In genomic region chr19:49019242-49019932, GRCh38 we compare ENCODE assay signal across 8 cellular contexts. TPM values are rescaled to one million over a fixed set of nuclear protein-coding genes. Genes with fewer than 3 reads are reported as not detected.
DNase-seq lines count a peak whose midpoint lies in the region; ATAC-seq and TF ChIP-seq lines count a peak whose summit lies in the region.

No MANE protein-coding gene starts in this region.

- POLR2A ChIA-PET in CD8-positive, alpha-beta T cell (lab: Charles Lee): interaction anchor here (1.6 kb wide), 1 partner anchor 26 kb away, joined by 9 read pairs; the partner anchor contains the start of genes GYS1 and RUVBL2

- H3K27me3 Mint-ChIP-seq in CD8-positive, alpha-beta T cell (ENCODE audit: low read depth): no peaks in the 10 kb centered on the region
- H3K27me3 Mint-ChIP-seq in IgD-negative memory B cell (peaks cover 5% of the 10 kb centered on the region), immature natural killer cell (ENCODE audit: low read depth in 3 of 3) (peaks cover 0 to 11% (median 0%) of the 10 kb centered on the region in 3 donors)
- peaks cover 17% of the 10 kb centered on the region for H3K27me3 Mint-ChIP-seq in T-helper 2 cell treated with Interferon-gamma antibody and Interleukin-4, amounts not matched to agents 5 μg/mL and 100 μg/mL, for 36 hours (ENCODE audit: low read depth)

- no peaks in the 10 kb centered on the region for H3K36me3 ChIP-seq in CD8-positive, alpha-beta T cell (ENCODE audit: insufficient read depth, low read length)

- no peak overlapping the region for H3K27ac ChIP-seq in CD8-positive, alpha-beta T cell (ENCODE audit: low read depth, low read length)

- CTCF ChIA-PET in CD8-positive, alpha-beta T cell (lab: Charles Lee): interaction anchor here (0.5 to 2.7 kb wide), 4 partner anchors 19 to 27 kb away, joined by 3 to 20 read pairs (median 6); partner anchors contain the start of genes GYS1 and RUVBL2

- peak overlapping the region; percentile 84 for H3K4me3 Mint-ChIP-seq in CD8-positive, alpha-beta T cell
- H3K4me3 Mint-ChIP-seq in IgD-negative memory B cell (peak overlapping the region; percentile 85 to 98 (median 95)), immature natural killer cell (peak overlapping the region; percentile 82 to 91 (median 90))
- peak overlapping the region; percentile 89 for H3K4me3 Mint-ChIP-seq in T-helper 2 cell treated with Interferon-gamma antibody and Interleukin-4, amounts not matched to agents 5 μg/mL and 100 μg/mL, for 36 hours

- no peaks in the 10 kb centered on the region for H3K9me3 Mint-ChIP-seq in CD8-positive, alpha-beta T cell
- H3K9me3 Mint-ChIP-seq in IgD-negative memory B cell (no peaks in the 10 kb centered on the region), immature natural killer cell (no peaks in the 10 kb centered on the region)
- H3K9me3 Mint-ChIP-seq in T-helper 2 cell treated with Interferon-gamma antibody and Interleukin-4, amounts not matched to agents 5 μg/mL and 100 μg/mL, for 36 hours: no peaks in the 10 kb centered on the region

- no peaks in the 10 kb centered on the region for H3K9me3 ChIP-seq in CD8-positive, alpha-beta T cell (ENCODE audit: low read length)

- peaks cover 7% of the 10 kb centered on the region for H3K36me3 Mint-ChIP-seq in CD8-positive, alpha-beta T cell
- H3K36me3 Mint-ChIP-seq in IgD-negative memory B cell: peaks cover 1% of the 10 kb centered on the region
- H3K36me3 Mint-ChIP-seq in T-helper 2 cell treated with Interferon-gamma antibody and Interleukin-4, amounts not matched to agents 5 μg/mL and 100 μg/mL, for 36 hours (ENCODE audit: low read depth): peaks cover 5% of the 10 kb centered on the region
- no peaks in the 10 kb centered on the region for H3K36me3 Mint-ChIP-seq in immature natural killer cell

- peaks cover 20% of the 10 kb centered on the region for H3K4me1 ChIP-seq in CD8-positive, alpha-beta T cell (ENCODE audit: insufficient read depth, low read length)

- TF ChIP-seq CTCF in CD8-positive, alpha-beta T cell (IDR thresholded peaks at IDR 0.05): no peak

- H3K27ac Mint-ChIP-seq in CD8-positive, alpha-beta T cell: no peak overlapping the region
- peak overlapping the region in 2 of 3 donors; percentile 79 to 98 for H3K27ac Mint-ChIP-seq in IgD-negative memory B cell
- peak overlapping the region; percentile 34 for H3K27ac Mint-ChIP-seq in T-helper 2 cell treated with Interferon-gamma antibody and Interleukin-4, amounts not matched to agents 5 μg/mL and 100 μg/mL, for 36 hours
- peak overlapping the region in 5 of 6 donors; percentile 4 to 63 (median 49) for H3K27ac Mint-ChIP-seq in immature natural killer cell

- no peaks in the 10 kb centered on the region for H3K27me3 ChIP-seq in CD8-positive, alpha-beta T cell (ENCODE audit: insufficient read depth, low read length)

- peak; percentile 39 for ATAC-seq in CD8-positive, alpha-beta T cell

- peak; percentile 32 to 78 (median 63) for DNase-seq in CD8-positive, alpha-beta T cell
- peak; percentile 58 for DNase-seq in T-helper 2 cell treated with Interferon-gamma antibody and Interleukin-4, amounts not matched to agents 5 μg/mL and 100 μg/mL, for 36 hours (ENCODE audit: low spot score)
- DNase-seq in astrocyte of the hippocampus (ENCODE audit: low read depth, low spot score) (peak; percentile 79), immature natural killer cell (peak; percentile 56 to 62 (median 57)), amniotic stem cell (lab: John Stamatoyannopoulos, UW) (no peak), globus pallidus (ENCODE audit: low spot score) (no peak)
- peak; percentile 52 for DNase-seq in stimulated activated CD4-positive, alpha-beta T cell treated with anti-CD3 and anti-CD28 coated beads, Interleukin-2, amount 100 ng/mL, for 4 hours (ENCODE audit: low read depth)

- intact Hi-C loops in CD8-positive, alpha-beta T cell (cut with DNase I, micrococcal nuclease): loop anchor here (2.0 kb wide), 2 partner anchors 27 to 65 kb away; partner anchors contain the start of genes GYS1 (in 2 of the 2), RUVBL2 (in 2 of the 2) and SNRNP70 (in 1 of the 2)

- H3K4me1 Mint-ChIP-seq in CD8-positive, alpha-beta T cell (ENCODE audit: low read depth): peaks cover 28% of the 10 kb centered on the region
- H3K4me1 Mint-ChIP-seq in IgD-negative memory B cell: peaks cover 10 to 18% (median 18%) of the 10 kb centered on the region in 3 donors
- peaks cover 19% of the 10 kb centered on the region for H3K4me1 Mint-ChIP-seq in T-helper 2 cell treated with Interferon-gamma antibody and Interleukin-4, amounts not matched to agents 5 μg/mL and 100 μg/mL, for 36 hours (ENCODE audit: low read depth)
- H3K4me1 Mint-ChIP-seq in immature natural killer cell: peaks cover 25 to 26% of the 10 kb centered on the region in 2 donors

- peak overlapping the region; percentile 71 for H3K4me3 ChIP-seq in CD8-positive, alpha-beta T cell (ENCODE audit: low read depth, low read length)

RNA-seq across cellular contexts. Expression of gene LHB, which starts 2.5 kb away (rescaled TPM):
- not detected for total RNA-seq in CD8-positive, alpha-beta T cell
- polyA plus RNA-seq in IgD-negative memory B cell: 0.78 TPM
- not detected for polyA plus RNA-seq in immature natural killer cell

RNA-seq across cellular contexts. Expression of gene CGB3, which starts 4.7 kb away (rescaled TPM):
- total RNA-seq in CD8-positive, alpha-beta T cell: not detected
- not detected for polyA plus RNA-seq in IgD-negative memory B cell
- polyA plus RNA-seq in immature natural killer cell: not detected

RNA-seq across cellular contexts. Expression of gene CGB2, which starts 12.3 kb away (rescaled TPM):
- total RNA-seq in CD8-positive, alpha-beta T cell: not detected
- polyA plus RNA-seq in IgD-negative memory B cell (not detected), immature natural killer cell (not detected)

RNA-seq across cellular contexts. Expression of gene CGB1, which starts 17.3 kb away (rescaled TPM):
- total RNA-seq in CD8-positive, alpha-beta T cell: not detected
- polyA plus RNA-seq in IgD-negative memory B cell (not detected), immature natural killer cell (not detected)

RNA-seq across cellular contexts. Expression of gene CGB5, which starts 24.3 kb away (rescaled TPM):
- total RNA-seq in CD8-positive, alpha-beta T cell: not detected
- polyA plus RNA-seq in IgD-negative memory B cell: not detected
- polyA plus RNA-seq in immature natural killer cell: not detected

Comparison
In these comparisons a context has a peak if more than half of its experiments do, and no peak if none do; other contexts are left out.
1. DNase-seq: peak in CD8-positive, alpha-beta T cell (7 of 7), T-helper 2 cell treated with Interferon-gamma antibody and Interleukin-4, amounts not matched to agents 5 μg/mL and 100 μg/mL, for 36 hours (single experiment), astrocyte of the hippocampus (single experiment), immature natural killer cell (3 of 3) and stimulated activated CD4-positive, alpha-beta T cell treated with anti-CD3 and anti-CD28 coated beads, Interleukin-2, amount 100 ng/mL, for 4 hours (single experiment); none in amniotic stem cell (single experiment) and globus pallidus (single experiment).
2. Peak in every context shown above with its lines, with median percentiles within 50 percentile points of each other: H3K4me3 Mint-ChIP-seq.